ENCODE assay signal across 1 cellular context in the genomic region with DNA sequence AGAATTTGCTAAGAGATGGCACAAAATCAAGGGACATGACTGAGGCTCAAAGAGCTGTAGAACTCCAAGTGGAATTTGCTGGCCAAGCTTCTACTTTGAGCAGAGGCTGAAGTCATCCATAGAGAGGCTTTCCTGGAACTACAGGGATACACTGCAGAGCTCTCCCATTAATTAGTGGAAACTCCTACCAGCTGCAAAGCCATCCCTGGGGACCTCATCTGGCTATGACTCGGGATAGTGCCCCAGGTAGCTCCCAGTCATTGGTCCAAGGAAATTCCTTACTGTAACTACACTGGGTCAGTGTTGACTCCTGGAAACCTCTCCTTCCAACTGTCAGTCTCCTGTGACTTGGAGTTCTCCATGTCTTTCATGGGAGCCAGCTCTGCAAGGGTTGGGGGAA.
TF ChIP-seq lines count a peak whose summit lies in the region.

No MANE protein-coding gene starts in this region.

TF ChIP-seq in HCT116, 20 proteins besides CTCF, POLR2A, EP300 and RAD21:
- TF ChIP-seq, protein P1, sequence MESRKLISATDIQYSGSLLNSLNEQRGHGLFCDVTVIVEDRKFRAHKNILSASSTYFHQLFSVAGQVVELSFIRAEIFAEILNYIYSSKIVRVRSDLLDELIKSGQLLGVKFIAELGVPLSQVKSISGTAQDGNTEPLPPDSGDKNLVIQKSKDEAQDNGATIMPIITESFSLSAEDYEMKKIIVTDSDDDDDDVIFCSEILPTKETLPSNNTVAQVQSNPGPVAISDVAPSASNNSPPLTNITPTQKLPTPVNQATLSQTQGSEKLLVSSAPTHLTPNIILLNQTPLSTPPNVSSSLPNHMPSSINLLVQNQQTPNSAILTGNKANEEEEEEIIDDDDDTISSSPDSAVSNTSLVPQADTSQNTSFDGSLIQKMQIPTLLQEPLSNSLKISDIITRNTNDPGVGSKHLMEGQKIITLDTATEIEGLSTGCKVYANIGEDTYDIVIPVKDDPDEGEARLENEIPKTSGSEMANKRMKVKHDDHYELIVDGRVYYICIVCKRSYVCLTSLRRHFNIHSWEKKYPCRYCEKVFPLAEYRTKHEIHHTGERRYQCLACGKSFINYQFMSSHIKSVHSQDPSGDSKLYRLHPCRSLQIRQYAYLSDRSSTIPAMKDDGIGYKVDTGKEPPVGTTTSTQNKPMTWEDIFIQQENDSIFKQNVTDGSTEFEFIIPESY (IDR thresholded peaks at IDR 0.05; ENCODE audit: extremely low read depth, insufficient replicate concordance, low read length) = no peak
- TF ChIP-seq CEBPB (IDR thresholded peaks at IDR 0.05; ENCODE audit: low read depth) = no peak
- TF ChIP-seq SIN3A (IDR thresholded peaks at IDR 0.05; ENCODE audit: low read depth) = no peak
- TF ChIP-seq ZNF274 (IDR thresholded peaks at IDR 0.05; ENCODE audit: low read depth, low read length) = no peak
- TF ChIP-seq ZFX (IDR thresholded peaks at IDR 0.05) = no peak
